In the genomic region with DNA sequence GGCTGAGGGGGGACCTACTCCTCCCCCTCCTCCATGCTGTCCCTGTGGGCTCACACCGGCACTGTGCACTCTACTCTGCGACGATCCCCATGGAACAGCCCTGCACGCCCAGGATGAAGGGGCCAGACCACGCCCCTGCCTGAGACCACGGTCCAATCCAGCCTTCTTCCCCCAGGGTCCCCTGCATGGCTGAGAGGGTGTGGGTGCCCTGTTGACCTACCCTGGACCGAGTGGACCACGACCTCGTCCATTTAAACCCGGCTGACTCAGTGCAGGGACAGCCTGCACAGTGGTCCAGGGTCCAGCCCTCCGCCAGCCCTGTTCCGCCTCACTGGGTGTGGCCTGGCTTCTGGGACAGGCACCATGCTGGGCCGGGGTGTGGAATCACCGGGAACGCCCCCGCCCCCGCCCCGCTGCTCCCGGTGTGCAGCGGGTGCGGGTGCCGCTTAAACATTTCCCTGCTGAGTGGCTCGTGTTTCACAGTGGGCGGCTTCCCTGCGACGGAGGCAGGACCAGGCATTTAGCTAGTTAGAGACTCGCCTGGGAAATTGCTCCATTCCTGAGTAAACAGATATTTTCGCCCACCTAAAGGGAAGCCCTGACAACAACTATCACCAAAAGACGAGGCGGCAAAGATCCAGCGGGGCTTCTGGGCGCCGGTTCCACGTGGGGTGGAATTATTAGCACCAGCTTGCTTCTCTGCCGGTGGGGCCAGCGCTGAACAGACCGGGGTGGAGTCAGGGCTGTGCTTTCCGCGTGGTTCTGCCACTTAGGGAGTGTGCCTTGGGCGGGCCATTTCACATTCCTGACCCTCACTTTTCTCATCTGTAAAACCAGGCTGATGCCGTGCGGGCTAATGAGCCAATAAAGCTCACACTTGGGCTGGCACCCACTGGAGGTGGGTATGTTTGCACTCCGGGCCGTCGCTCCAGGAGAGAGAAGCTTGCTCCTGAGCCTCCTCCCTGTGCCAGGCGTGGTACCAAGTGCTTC, we compare ENCODE assay signal across 11 cellular contexts. TPM values are rescaled to one million over a fixed set of nuclear protein-coding genes. Genes with fewer than 3 reads are reported as not detected.
DNase-seq lines count a peak whose midpoint lies in the region; ATAC-seq and TF ChIP-seq lines count a peak whose summit lies in the region.
"Had no signal": no experiment of that assay in that cellular context is flagged by ENCODE, and none has a peak within 500 bp of the region (broad histone marks: within the 10 kb centered on the region; RNA-seq: fewer than 3 reads in every experiment).

No MANE protein-coding gene starts in this region.

- no peaks in the 10 kb centered on the region for H4K20me1 ChIP-seq in OCI-LY7 (ENCODE audit: insufficient read depth, low read length)

- no peak overlapping the region for H2AFZ ChIP-seq in OCI-LY7 (ENCODE audit: low read length)

- peak overlapping the region in 2 of 10 donors; percentile 48 to 56 for H3K27ac Mint-ChIP-seq in naive thymus-derived CD8-positive, alpha-beta T cell

- CTCF ChIA-PET in OCI-LY7 (lab: Charles Lee; ENCODE audit: unreplicated experiment), result no interaction called here
- CTCF ChIA-PET in GM10248 (lab: Yijun Ruan, JAX), result no interaction called here

- no peaks in the 10 kb centered on the region; the same call in 1 of the 2 replicates for H3K36me3 ChIP-seq in OCI-LY7 (ENCODE audit: insufficient read depth, low read length)

- H3K4me3 Mint-ChIP-seq in naive thymus-derived CD8-positive, alpha-beta T cell, result peak overlapping the region in 5 of 10 donors; percentile 47 to 68 (median 62)

- no peaks in the 10 kb centered on the region for H3K36me3 Mint-ChIP-seq in naive thymus-derived CD8-positive, alpha-beta T cell

- peak; percentile 27 to 28 for ATAC-seq in naive thymus-derived CD8-positive, alpha-beta T cell
- ATAC-seq in GM21515 (IDR thresholded peaks at IDR 0.05; ENCODE audit: unreplicated experiment), result no peak

- no peak overlapping the region for H3K4me2 ChIP-seq in OCI-LY7 (ENCODE audit: low read length)
- H3K4me2 ChIP-seq: KMS-11 had no signal

- no peak overlapping the region for H3K27ac ChIP-seq in OCI-LY7 (ENCODE audit: low read depth, low read length, poor library complexity, severe bottlenecking)
- H3K27ac ChIP-seq: KMS-11 had no signal

- no peak for TF ChIP-seq CTCF in cardiac fibroblast (IDR thresholded peaks at IDR 0.05; ENCODE audit: low read depth, low read length)
- no peak for TF ChIP-seq CTCF in OCI-LY7 (conservative IDR thresholded peaks at IDR 0.05; ENCODE audit: low read length)
- TF ChIP-seq CTCF in GM10248 (IDR thresholded peaks at IDR 0.05; ENCODE audit: control extremely low read depth, extremely low read depth, low read depth, missing control alignments), result no peak

- peaks cover 11 to 41% (median 23%) of the 10 kb centered on the region in 4 donors for H3K4me1 Mint-ChIP-seq in naive thymus-derived CD8-positive, alpha-beta T cell

- POLR2A ChIA-PET in naive thymus-derived CD8-positive, alpha-beta T cell (lab: Charles Lee), result interaction anchor here (0.9 to 1.1 kb wide), 3 partner anchors 18 to 149 kb away, joined by 3 to 5 read pairs (median 4); no protein-coding TSS in a partner anchor
- POLR2A ChIA-PET in OCI-LY7 (lab: Charles Lee), result no interaction called here
- POLR2A ChIA-PET in GM10248 (lab: Yijun Ruan, JAX), result no interaction called here

- intact Hi-C loops in OCI-LY7 (cut with micrococcal nuclease; ENCODE audit: unreplicated experiment), result loop anchor here (5.0 kb wide), 1 partner anchor 59 kb away; no protein-coding TSS in a partner anchor

- BruUV-seq in OCI-LY7 (replicated peaks; lab: Mats Ljungman, UMichigan), result no TSS peak

- H3K4me1 ChIP-seq in OCI-LY7 (ENCODE audit: insufficient read depth, low read length, poor library complexity, severe bottlenecking), result peaks cover 7% of the 10 kb centered on the region

- H3K79me2 ChIP-seq in OCI-LY7 (ENCODE audit: insufficient read depth, low read depth, low read length), result no peaks in the 10 kb centered on the region

- no peaks in the 10 kb centered on the region for H3K9me3 ChIP-seq in OCI-LY7 (ENCODE audit: low read length)

- no peaks in the 10 kb centered on the region for H3K9me3 Mint-ChIP-seq in naive thymus-derived CD8-positive, alpha-beta T cell

- H3K4me3 ChIP-seq in cardiac fibroblast (replicated peaks in 1 of 2; ENCODE audit: low read depth in 2 of 2, low read length in 2 of 2) (peak overlapping the region; percentile 15 to 21), OCI-LY7 (ENCODE audit: low read depth, low read length, poor library complexity, severe bottlenecking) (no peak overlapping the region)

- H3K27me3 Mint-ChIP-seq in naive thymus-derived CD8-positive, alpha-beta T cell, result peaks cover 21 to 62% (median 32%) of the 10 kb centered on the region in 5 donors

- peak; percentile 13 for DNase-seq in DMS53 treated with DMSO at 0.1 percent for 48 hours (lab: John Stamatoyannopoulos, UW; ENCODE audit: unreplicated experiment)
- DNase-seq in NCI-H1694 (lab: John Stamatoyannopoulos, UW), result peak; percentile 72
- DNase-seq in cardiac fibroblast (ENCODE audit: low read depth in 2 of 2), result peak; percentile 12 to 42
- no peak for DNase-seq in naive thymus-derived CD8-positive, alpha-beta T cell
- no peak for DNase-seq in OCI-LY7 (ENCODE audit: low spot score)
- DNase-seq in GM10248 (ENCODE audit: extremely low spot score), result no peak
- DNase-seq in mesenteric fat pad (ENCODE audit: low spot score), result no peak

- H3K9me2 ChIP-seq in OCI-LY7 (ENCODE audit: insufficient read depth, low read length), result no peaks in the 10 kb centered on the region

RNA-seq across cellular contexts. Expression of gene DBH, which starts 22.6 kb away (rescaled TPM):
- total RNA-seq in naive thymus-derived CD8-positive, alpha-beta T cell, result not detected
- polyA plus RNA-seq in naive thymus-derived CD8-positive, alpha-beta T cell, result not detected
- total RNA-seq in OCI-LY7 (2014; rRNA removed; shearing (Covaris generic)), result not detected in 2 replicates
- total RNA-seq in OCI-LY7 (2022) (not detected in 2 replicates), mesenteric fat pad (not detected)
- total RNA-seq: glomerular endothelial cell, temporal lobe had no signal

RNA-seq across cellular contexts. Expression of gene FAM163B, which starts 49.5 kb away (rescaled TPM):
- not detected for total RNA-seq in naive thymus-derived CD8-positive, alpha-beta T cell
- not detected for polyA plus RNA-seq in naive thymus-derived CD8-positive, alpha-beta T cell
- total RNA-seq in OCI-LY7 (2014; rRNA removed; shearing (Covaris generic)), result 7.8 and 8.9 TPM in 2 replicates
- total RNA-seq in OCI-LY7 (2022) (2.6 and 3.6 TPM in 2 replicates), mesenteric fat pad (not detected)
- total RNA-seq: glomerular endothelial cell had no signal

Comparison
In these comparisons a context has a peak if more than half of its experiments do, and no peak if none do; other contexts are left out.
1. DNase-seq: peak in DMS53 treated with DMSO at 0.1 percent for 48 hours (single experiment), NCI-H1694 (single experiment) and cardiac fibroblast (2 of 2); none in naive thymus-derived CD8-positive, alpha-beta T cell (0 of 10), OCI-LY7 (single experiment), GM10248 (single experiment) and mesenteric fat pad (single experiment).